In genomic region chr4:84497835-84498202, GRCh38 we compare ENCODE assay signal across 10 cellular contexts. TPM values are rescaled to one million over a fixed set of nuclear protein-coding genes. Genes with fewer than 3 reads are reported as not detected.
DNase-seq lines count a peak whose midpoint lies in the region; ATAC-seq and TF ChIP-seq lines count a peak whose summit lies in the region.
"Had no signal": no experiment of that assay in that cellular context is flagged by ENCODE, and none has a peak within 500 bp of the region (broad histone marks: within the 10 kb centered on the region; RNA-seq: fewer than 3 reads in every experiment).

No MANE protein-coding gene starts in this region.

- no peak for ATAC-seq in HG03095 (IDR thresholded peaks at IDR 0.05; ENCODE audit: unreplicated experiment)
- no peak for ATAC-seq in GM18505 (IDR thresholded peaks at IDR 0.05; ENCODE audit: unreplicated experiment)

- H3K27me3 ChIP-seq in adipocyte (replicated peaks; ENCODE audit: control insufficient read depth, insufficient read depth, low read length) (peaks cover 74% of the 10 kb centered on the region), iPS-20b (ENCODE audit: insufficient read depth, low read length) (peaks cover 99% of the 10 kb centered on the region), spleen (replicated peaks in 1 of 7) (peaks cover 16 to 100% (median 100%) of the 10 kb centered on the region in 7 donors)

- no peaks in the 10 kb centered on the region for H3K36me3 ChIP-seq in adipocyte (ENCODE audit: control insufficient read depth, insufficient read depth, low read length, severe bottlenecking)
- H3K36me3 ChIP-seq in iPS-20b (ENCODE audit: insufficient read depth, low read depth, low read length): no peaks in the 10 kb centered on the region
- H3K36me3 ChIP-seq in spleen: no peaks in the 10 kb centered on the region

- H3K9me3 ChIP-seq in adipocyte (ENCODE audit: control insufficient read depth, low read length) (peaks cover 11% of the 10 kb centered on the region), iPS-20b (ENCODE audit: insufficient read depth, low read depth, low read length) (no peaks in the 10 kb centered on the region), spleen (peaks cover 0 to 25% (median 0%) of the 10 kb centered on the region in 8 donors)

- no peak for DNase-seq in HEK293T (ENCODE audit: extremely low spot score)
- no peak for DNase-seq in adipocyte (ENCODE audit: low read depth)
- DNase-seq in spleen: no peak
- no peak for DNase-seq in effector CD4-positive, alpha-beta T cell
- DNase-seq in ACHN: no peak
- DNase-seq: anterior cingulate cortex had no signal

- POLR2A ChIA-PET in HEK293T (lab: Yijun Ruan, JAX): interaction anchor here (1.2 kb wide), 1 partner anchor 39 kb away, joined by 3 read pairs; no protein-coding TSS in a partner anchor

- H3K4me1 ChIP-seq in adipocyte (ENCODE audit: control insufficient read depth, insufficient read depth, low read length): peaks cover 14% of the 10 kb centered on the region
- peaks cover 5% of the 10 kb centered on the region; the same call in 1 of the 2 replicates for H3K4me1 ChIP-seq in iPS-20b (ENCODE audit: insufficient read depth, low read length)
- H3K4me1 ChIP-seq in spleen: peaks cover 26 to 58% (median 44%) of the 10 kb centered on the region in 6 donors

- H3K9ac ChIP-seq in adipocyte (ENCODE audit: low read length) (no peak overlapping the region), iPS-20b (ENCODE audit: low read depth, low read length) (no peak overlapping the region)

- TF ChIP-seq POLR2A in spleen (IDR thresholded peaks at IDR 0.05): no peak
- TF ChIP-seq POLR2A in GM18505 (IDR thresholded peaks at IDR 0.05; ENCODE audit: borderline replicate concordance, extremely low read depth, insufficient read depth, insufficient read length): no peak

- intact Hi-C loops in spleen (cut with DNase I; ENCODE audit: low total_unique reads): no loop called here

- CTCF ChIA-PET in HEK293T (lab: Yijun Ruan, JAX): no interaction called here

- WGBS in spleen, 5 donors: 0 to 4% (median 1%) methylated on average over 1 to 34 of the region's 34 CpGs

- H3K4me3 ChIP-seq in adipocyte (ENCODE audit: low read length): peak overlapping the region; percentile 71
- peak overlapping the region; percentile 74 for H3K4me3 ChIP-seq in iPS-20b (ENCODE audit: low read length)
- H3K4me3 ChIP-seq in spleen: peak overlapping the region; percentile 19 to 66 (median 32)

- in situ Hi-C loops in ACHN (cut with HindIII; ENCODE audit: low pct_ligation_motif_present, low pct_unique_long_range_greater_than_20kb, low sequenced_read_pairs): no loop called here

- H3K27ac ChIP-seq in iPS-20b (ENCODE audit: low read length) (no peak overlapping the region), spleen (no peak overlapping the region)

- TF ChIP-seq CTCF in spleen (IDR thresholded peaks at IDR 0.05 in 8 of 11, conservative IDR thresholded peaks at IDR 0.05 in 3 of 11): no peak

TF ChIP-seq in HEK293T, 16 proteins besides CTCF, POLR2A, EP300 and RAD21:
- TF ChIP-seq NFRKB (IDR thresholded peaks at IDR 0.05) (no peak), CTBP1 (IDR thresholded peaks at IDR 0.05; ENCODE audit: borderline replicate concordance) (0 out of 2 replicates have a peak, but pooled peaks have one; percentile 25)

RNA-seq across cellular contexts. Expression of gene NKX6-1, which starts 1.3 kb away (rescaled TPM):
- not detected for total RNA-seq in spleen
- polyA plus RNA-seq in spleen: not detected
- total RNA-seq: mesenteric fat pad had no signal
